Comparison of ENCODE assay signal across 2 cellular contexts in the genomic region with DNA sequence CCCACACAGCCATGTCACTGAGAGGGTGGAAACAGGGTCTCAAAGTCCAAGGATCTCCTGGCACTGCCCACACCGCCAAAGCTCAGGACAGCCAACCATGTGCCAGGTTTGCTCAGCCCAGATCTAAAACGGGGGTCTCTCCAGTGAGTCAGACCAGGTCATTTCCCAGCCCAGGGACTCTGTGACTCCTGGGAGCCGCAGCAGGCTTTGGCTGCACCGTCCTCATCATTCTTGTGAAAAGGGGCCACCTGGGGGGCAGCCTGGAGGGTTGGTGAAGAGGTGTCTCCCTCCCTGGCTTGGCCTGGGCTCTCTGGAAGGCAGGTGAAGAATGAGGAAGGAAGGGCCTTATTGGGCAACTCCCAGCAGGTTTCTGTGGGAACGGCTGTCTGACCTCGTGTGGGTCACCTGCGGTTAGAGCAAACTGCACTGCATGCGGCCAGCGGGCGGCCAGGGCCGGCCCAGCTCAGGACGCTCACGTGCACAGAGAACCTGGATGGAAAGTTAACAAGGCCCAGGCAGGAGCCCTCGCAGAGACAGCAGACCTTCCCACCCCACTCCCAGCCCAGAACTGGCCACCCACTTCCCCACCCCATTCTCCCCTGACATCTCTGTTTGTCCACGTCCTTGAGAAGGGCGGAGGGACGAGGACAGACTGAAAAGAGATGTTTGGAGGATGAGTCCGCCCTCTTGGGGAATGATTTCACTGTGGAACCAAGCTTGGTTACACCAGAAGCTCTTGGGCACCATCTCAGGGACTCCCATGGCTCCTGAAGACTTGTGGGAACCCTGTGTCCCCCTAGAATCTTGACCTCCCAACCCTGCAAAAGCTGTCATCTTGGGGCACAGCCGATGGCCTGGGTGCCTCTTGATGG.
TF ChIP-seq lines count a peak whose summit lies in the region.

No MANE protein-coding gene starts in this region.

TF ChIP-seq in WTC11, 78 proteins besides CTCF, POLR2A, EP300 and RAD21 (continued from another document):
- TF ChIP-seq ZNF281 (CRISPR knock-in tag; IDR thresholded peaks at IDR 0.05) (no peak), NR1H2 (CRISPR knock-in tag; IDR thresholded peaks at IDR 0.05) (no peak), GABPB1 (CRISPR knock-in tag; IDR thresholded peaks at IDR 0.05) (peak; percentile 94), MAX (CRISPR knock-in tag; IDR thresholded peaks at IDR 0.05) (peak; percentile 61; the same call in 1 of the 2 replicates), ETV6 (CRISPR knock-in tag; IDR thresholded peaks at IDR 0.05) (no peak)
- TF ChIP-seq, protein P1, sequence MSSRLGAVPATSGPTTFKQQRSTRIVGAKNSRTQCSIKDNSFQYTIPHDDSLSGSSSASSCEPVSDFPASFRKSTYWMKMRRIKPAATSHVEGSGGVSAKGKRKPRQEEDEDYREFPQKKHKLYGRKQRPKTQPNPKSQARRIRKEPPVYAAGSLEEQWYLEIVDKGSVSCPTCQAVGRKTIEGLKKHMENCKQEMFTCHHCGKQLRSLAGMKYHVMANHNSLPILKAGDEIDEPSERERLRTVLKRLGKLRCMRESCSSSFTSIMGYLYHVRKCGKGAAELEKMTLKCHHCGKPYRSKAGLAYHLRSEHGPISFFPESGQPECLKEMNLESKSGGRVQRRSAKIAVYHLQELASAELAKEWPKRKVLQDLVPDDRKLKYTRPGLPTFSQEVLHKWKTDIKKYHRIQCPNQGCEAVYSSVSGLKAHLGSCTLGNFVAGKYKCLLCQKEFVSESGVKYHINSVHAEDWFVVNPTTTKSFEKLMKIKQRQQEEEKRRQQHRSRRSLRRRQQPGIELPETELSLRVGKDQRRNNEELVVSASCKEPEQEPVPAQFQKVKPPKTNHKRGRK (CRISPR knock-in tag; IDR thresholded peaks at IDR 0.05; ENCODE audit: borderline replicate concordance), result no peak
- TF ChIP-seq, protein P2, sequence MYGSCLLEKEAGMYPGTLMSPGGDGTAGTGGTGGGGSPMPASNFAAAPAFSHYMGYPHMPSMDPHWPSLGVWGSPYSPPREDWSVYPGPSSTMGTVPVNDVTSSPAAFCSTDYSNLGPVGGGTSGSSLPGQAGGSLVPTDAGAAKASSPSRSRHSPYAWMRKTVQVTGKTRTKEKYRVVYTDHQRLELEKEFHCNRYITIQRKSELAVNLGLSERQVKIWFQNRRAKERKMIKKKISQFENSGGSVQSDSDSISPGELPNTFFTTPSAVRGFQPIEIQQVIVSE (CRISPR knock-in tag; IDR thresholded peaks at IDR 0.05; ENCODE audit: borderline replicate concordance), result no peak

TF ChIP-seq in SK-N-SH treated with all-trans-retinoic acid at 6 μM for 48 hours, 23 proteins besides CTCF, POLR2A, EP300 and RAD21 (continued from another document):
- TF ChIP-seq CREB5 (CRISPR knock-in tag; IDR thresholded peaks at IDR 0.05; ENCODE audit: low read depth) (no peak), ZC3H10 (CRISPR knock-in tag; IDR thresholded peaks at IDR 0.05) (no peak), ZFP3 (CRISPR knock-in tag; IDR thresholded peaks at IDR 0.05) (no peak), ZNF70 (CRISPR knock-in tag; IDR thresholded peaks at IDR 0.05) (no peak), ARNTL (CRISPR knock-in tag; IDR thresholded peaks at IDR 0.05; ENCODE audit: borderline replicate concordance, low read depth) (no peak), CSRNP3 (CRISPR knock-in tag; IDR thresholded peaks at IDR 0.05) (no peak), SNAI2 (CRISPR knock-in tag; IDR thresholded peaks at IDR 0.05) (no peak)
- TF ChIP-seq, protein P3, sequence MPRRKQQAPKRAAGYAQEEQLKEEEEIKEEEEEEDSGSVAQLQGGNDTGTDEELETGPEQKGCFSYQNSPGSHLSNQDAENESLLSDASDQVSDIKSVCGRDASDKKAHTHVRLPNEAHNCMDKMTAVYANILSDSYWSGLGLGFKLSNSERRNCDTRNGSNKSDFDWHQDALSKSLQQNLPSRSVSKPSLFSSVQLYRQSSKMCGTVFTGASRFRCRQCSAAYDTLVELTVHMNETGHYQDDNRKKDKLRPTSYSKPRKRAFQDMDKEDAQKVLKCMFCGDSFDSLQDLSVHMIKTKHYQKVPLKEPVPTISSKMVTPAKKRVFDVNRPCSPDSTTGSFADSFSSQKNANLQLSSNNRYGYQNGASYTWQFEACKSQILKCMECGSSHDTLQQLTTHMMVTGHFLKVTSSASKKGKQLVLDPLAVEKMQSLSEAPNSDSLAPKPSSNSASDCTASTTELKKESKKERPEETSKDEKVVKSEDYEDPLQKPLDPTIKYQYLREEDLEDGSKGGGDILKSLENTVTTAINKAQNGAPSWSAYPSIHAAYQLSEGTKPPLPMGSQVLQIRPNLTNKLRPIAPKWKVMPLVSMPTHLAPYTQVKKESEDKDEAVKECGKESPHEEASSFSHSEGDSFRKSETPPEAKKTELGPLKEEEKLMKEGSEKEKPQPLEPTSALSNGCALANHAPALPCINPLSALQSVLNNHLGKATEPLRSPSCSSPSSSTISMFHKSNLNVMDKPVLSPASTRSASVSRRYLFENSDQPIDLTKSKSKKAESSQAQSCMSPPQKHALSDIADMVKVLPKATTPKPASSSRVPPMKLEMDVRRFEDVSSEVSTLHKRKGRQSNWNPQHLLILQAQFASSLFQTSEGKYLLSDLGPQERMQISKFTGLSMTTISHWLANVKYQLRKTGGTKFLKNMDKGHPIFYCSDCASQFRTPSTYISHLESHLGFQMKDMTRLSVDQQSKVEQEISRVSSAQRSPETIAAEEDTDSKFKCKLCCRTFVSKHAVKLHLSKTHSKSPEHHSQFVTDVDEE (CRISPR knock-in tag; IDR thresholded peaks at IDR 0.05), result no peak
